8 cellular contexts compared by ENCODE assay signal in the genomic region with DNA sequence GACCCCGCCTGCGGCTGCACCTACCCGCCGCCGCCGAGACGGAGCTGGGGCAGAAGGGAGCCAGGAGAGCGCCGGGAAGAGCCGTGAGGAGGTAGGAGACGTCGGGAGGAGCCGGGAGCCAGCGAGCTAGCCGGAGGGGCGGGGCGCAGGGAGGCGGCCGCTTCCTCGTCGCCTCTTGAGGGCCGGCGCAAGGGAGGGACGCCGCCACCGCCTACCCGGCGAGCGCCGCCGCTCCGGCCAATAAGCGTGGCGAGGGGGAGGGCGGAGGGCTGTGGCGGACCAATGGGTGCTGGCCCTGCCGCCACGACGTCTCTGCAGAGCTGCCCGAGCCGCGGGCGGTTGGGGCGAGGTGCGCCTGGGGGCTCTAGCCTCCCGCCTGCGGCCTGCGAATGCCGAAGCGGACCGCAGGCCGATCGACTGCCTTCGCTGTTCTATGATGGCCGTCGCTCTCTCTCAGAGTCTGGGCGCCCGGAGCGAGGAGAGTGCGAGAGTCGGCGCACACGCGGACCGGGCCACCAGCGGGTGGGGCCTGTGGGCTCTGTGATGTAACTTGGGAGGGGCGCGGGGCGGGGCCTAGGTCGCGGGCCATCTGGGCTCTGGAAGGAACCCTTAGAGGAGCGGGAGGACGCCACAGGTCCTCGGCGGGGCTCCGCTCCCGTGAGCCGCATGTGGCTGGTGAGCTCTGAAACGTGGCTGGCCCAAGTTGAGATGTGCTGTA.
DNase-seq lines count a peak whose midpoint lies in the region; ATAC-seq and TF ChIP-seq lines count a peak whose summit lies in the region.

No MANE protein-coding gene starts in this region.

- no peaks in the 10 kb centered on the region for H3K27me3 Mint-ChIP-seq in activated T-cell treated with anti-CD3 and anti-CD28 coated beads, Interleukin-2, amount 50 U/mL, for 72 hours (ENCODE audit: low read depth)

- H3K4me3 ChIP-seq in esophagus squamous epithelium: peak overlapping the region; percentile 82 to 99 (median 94)

- ATAC-seq in GM21723 (IDR thresholded peaks at IDR 0.05; ENCODE audit: unreplicated experiment): peak; percentile 91
- peak; percentile 95 for ATAC-seq in activated T-cell treated with anti-CD3 and anti-CD28 coated beads, Interleukin-2, amount 50 U/mL, for 72 hours (replicated peaks in 1 of 2)

- no peak for TF ChIP-seq CTCF in esophagus squamous epithelium (IDR thresholded peaks at IDR 0.05)

- H3K36me3 Mint-ChIP-seq in activated T-cell treated with anti-CD3 and anti-CD28 coated beads, Interleukin-2, amount 50 U/mL, for 72 hours (ENCODE audit: insufficient read depth in 2 of 2): peaks cover 1 to 4% of the 10 kb centered on the region in 2 donors

- peak overlapping the region; percentile 83 for H3K27ac Mint-ChIP-seq in activated T-cell treated with anti-CD3 and anti-CD28 coated beads, Interleukin-2, amount 50 U/mL, for 72 hours

- peak in 3 of 4 donors; percentile 82 to 90 (median 83) for TF ChIP-seq POLR2A in esophagus squamous epithelium (IDR thresholded peaks at IDR 0.05)

- peak overlapping the region; percentile 97 to 100 (median 98) for H3K27ac ChIP-seq in esophagus squamous epithelium

- peaks cover 0 to 4% (median 0%) of the 10 kb centered on the region in 3 donors for H3K36me3 ChIP-seq in esophagus squamous epithelium

- peak overlapping the region; percentile 87 to 89 for H3K4me3 Mint-ChIP-seq in activated T-cell treated with anti-CD3 and anti-CD28 coated beads, Interleukin-2, amount 50 U/mL, for 72 hours

- 0% methylated on average over 11 to 28 of the region's 79 CpGs for WGBS in esophagus squamous epithelium, 2 donors

- peak; percentile 67 for DNase-seq in DMS53 treated with DMSO at 0.1 percent for 48 hours (lab: John Stamatoyannopoulos, UW; ENCODE audit: unreplicated experiment)
- DNase-seq in KG1 (lab: John Stamatoyannopoulos, UW): peak; percentile 94
- peak; percentile 97 for DNase-seq in activated T-cell treated with anti-CD3 and anti-CD28 coated beads, Interleukin-2, amount 50 U/mL, for 72 hours
- DNase-seq in esophagus squamous epithelium (lab: John Stamatoyannopoulos, UW): peak; percentile 69
- peak; percentile 97 for DNase-seq in myocyte (ENCODE audit: low read depth)
- DNase-seq in stimulated activated CD8-positive, alpha-beta memory T cell treated with anti-CD3 and anti-CD28 coated beads, Interleukin-7, amount 100 ng/mL, for 4 hours (ENCODE audit: low read depth in 2 of 2): peak; percentile 87 to 95

- no peaks in the 10 kb centered on the region for H3K9me3 ChIP-seq in esophagus squamous epithelium

- peaks cover 42% of the 10 kb centered on the region for H3K4me1 Mint-ChIP-seq in activated T-cell treated with anti-CD3 and anti-CD28 coated beads, Interleukin-2, amount 50 U/mL, for 72 hours (ENCODE audit: low read depth)

- no peaks in the 10 kb centered on the region for H3K27me3 ChIP-seq in esophagus squamous epithelium

- H3K9me3 Mint-ChIP-seq in activated T-cell treated with anti-CD3 and anti-CD28 coated beads, Interleukin-2, amount 50 U/mL, for 72 hours: no peaks in the 10 kb centered on the region

- peaks cover 13 to 47% (median 28%) of the 10 kb centered on the region in 3 donors for H3K4me1 ChIP-seq in esophagus squamous epithelium

- intact Hi-C loops in esophagus squamous epithelium (cut with DNase I): no loop called here

TF ChIP-seq in PFSK-1, 5 proteins besides CTCF, POLR2A, EP300 and RAD21:
- TF ChIP-seq TAF1 (IDR thresholded peaks at IDR 0.05; ENCODE audit: borderline replicate concordance, insufficient read depth, low read length) (peak; percentile 64; the same call in 1 of the 2 replicates), FOXP2 (optimal IDR thresholded peaks at IDR 0.05; ENCODE audit: borderline replicate concordance, extremely low read depth, extremely low read length, insufficient read depth) (no peak), POLR2AphosphoS5 (IDR thresholded peaks at IDR 0.05; ENCODE audit: low read depth, low read length) (peak; percentile 93), SIN3A (IDR thresholded peaks at IDR 0.05; ENCODE audit: borderline replicate concordance, insufficient read depth, low read length) (0 out of 2 replicates have a peak, but pooled peaks have one; percentile 7)
- TF ChIP-seq, protein P1, sequence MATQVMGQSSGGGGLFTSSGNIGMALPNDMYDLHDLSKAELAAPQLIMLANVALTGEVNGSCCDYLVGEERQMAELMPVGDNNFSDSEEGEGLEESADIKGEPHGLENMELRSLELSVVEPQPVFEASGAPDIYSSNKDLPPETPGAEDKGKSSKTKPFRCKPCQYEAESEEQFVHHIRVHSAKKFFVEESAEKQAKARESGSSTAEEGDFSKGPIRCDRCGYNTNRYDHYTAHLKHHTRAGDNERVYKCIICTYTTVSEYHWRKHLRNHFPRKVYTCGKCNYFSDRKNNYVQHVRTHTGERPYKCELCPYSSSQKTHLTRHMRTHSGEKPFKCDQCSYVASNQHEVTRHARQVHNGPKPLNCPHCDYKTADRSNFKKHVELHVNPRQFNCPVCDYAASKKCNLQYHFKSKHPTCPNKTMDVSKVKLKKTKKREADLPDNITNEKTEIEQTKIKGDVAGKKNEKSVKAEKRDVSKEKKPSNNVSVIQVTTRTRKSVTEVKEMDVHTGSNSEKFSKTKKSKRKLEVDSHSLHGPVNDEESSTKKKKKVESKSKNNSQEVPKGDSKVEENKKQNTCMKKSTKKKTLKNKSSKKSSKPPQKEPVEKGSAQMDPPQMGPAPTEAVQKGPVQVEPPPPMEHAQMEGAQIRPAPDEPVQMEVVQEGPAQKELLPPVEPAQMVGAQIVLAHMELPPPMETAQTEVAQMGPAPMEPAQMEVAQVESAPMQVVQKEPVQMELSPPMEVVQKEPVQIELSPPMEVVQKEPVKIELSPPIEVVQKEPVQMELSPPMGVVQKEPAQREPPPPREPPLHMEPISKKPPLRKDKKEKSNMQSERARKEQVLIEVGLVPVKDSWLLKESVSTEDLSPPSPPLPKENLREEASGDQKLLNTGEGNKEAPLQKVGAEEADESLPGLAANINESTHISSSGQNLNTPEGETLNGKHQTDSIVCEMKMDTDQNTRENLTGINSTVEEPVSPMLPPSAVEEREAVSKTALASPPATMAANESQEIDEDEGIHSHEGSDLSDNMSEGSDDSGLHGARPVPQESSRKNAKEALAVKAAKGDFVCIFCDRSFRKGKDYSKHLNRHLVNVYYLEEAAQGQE (IDR thresholded peaks at IDR 0.05; ENCODE audit: insufficient read depth in 1 of 2, low read depth in 2 of 2, low read length in 2 of 2): no peak

Comparison
In these comparisons a context has a peak if more than half of its experiments do, and no peak if none do; other contexts are left out.
1. Peak in every context shown above with its lines: DNase-seq, ATAC-seq, H3K4me3 ChIP-seq and H3K27ac ChIP-seq.